In the genomic region with DNA sequence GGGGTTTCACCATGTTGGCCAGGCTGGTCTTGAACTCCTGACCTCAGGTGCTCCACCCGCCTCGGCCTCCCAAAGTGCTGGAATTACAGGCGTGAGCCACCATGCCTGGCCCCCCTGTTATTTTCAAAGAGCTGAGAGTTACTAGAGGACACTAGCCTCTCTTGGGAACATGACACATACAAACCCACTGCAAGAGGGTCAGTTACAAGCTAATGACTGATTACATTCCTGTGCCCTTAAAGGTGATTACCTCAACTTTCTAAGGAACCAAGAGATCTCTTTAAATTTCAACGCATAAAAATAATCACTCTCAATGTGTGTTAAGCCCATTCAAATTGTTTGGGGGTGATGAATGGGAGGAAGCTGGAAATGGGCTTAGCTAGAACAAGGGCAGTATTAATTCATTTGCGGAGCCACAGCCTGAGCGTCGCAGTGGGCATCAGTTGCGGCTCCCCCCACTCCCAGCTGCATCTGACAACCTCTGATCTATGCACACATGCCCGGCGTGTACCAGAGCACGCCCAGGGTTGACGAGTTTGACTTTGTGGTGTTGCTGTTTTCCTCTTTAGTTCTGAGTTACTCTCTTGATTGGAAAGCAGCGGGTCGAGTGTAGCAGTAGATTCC, we compare ENCODE assay signal across 10 cellular contexts.
DNase-seq lines count a peak whose midpoint lies in the region; ATAC-seq and TF ChIP-seq lines count a peak whose summit lies in the region.
"Had no signal": no experiment of that assay in that cellular context is flagged by ENCODE, and none has a peak within 500 bp of the region (broad histone marks: within the 10 kb centered on the region; RNA-seq: fewer than 3 reads in every experiment).

No MANE protein-coding gene starts in this region.

- no peak for TF ChIP-seq POLR2A in NB4 (IDR thresholded peaks at IDR 0.05; ENCODE audit: extremely low read depth, insufficient read length)

- no peak overlapping the region for H3K23ac ChIP-seq in mesendoderm (ENCODE audit: low read length)

- no peaks in the 10 kb centered on the region for H3K9me3 ChIP-seq in tibial artery

- H4K5ac ChIP-seq in mesendoderm (ENCODE audit: low read length) = no peak overlapping the region

- no peak overlapping the region for H3K4me3 Mint-ChIP-seq in activated T-helper 2 cell treated with anti-CD3 and anti-CD28 coated beads, Interferon-gamma antibody, Interleukin-2, Interleukin-4, amounts not matched to agents 10 μg/mL and 5 μg/mL and 100 μg/mL, durations not matched to agents 14 hours and 24 hours and 36 hours (ENCODE audit: low read depth)
- no peak overlapping the region for H3K4me3 Mint-ChIP-seq in activated CD4-positive, alpha-beta T cell treated with anti-CD3 and anti-CD28 coated beads for 36 hours
- H3K4me3 Mint-ChIP-seq: activated CD8-positive, alpha-beta memory T cell treated with anti-CD3 and anti-CD28 coated beads, Interleukin-2, amount 10 ng/mL, durations not matched to agents 7 days and 5 days; effector memory CD8-positive, alpha-beta T cell; naive thymus-derived CD8-positive, alpha-beta T cell had no signal

- POLR2A ChIA-PET in activated CD4-positive, alpha-beta T cell treated with anti-CD3 and anti-CD28 coated beads for 36 hours (lab: Charles Lee) = no interaction called here

- ATAC-seq in activated CD4-positive, alpha-beta T cell treated with anti-CD3 and anti-CD28 coated beads for 36 hours = no peak
- ATAC-seq: activated CD8-positive, alpha-beta memory T cell treated with anti-CD3 and anti-CD28 coated beads, Interleukin-2, amount 10 ng/mL, durations not matched to agents 7 days and 5 days; effector memory CD8-positive, alpha-beta T cell; naive thymus-derived CD8-positive, alpha-beta T cell had no signal

- no peaks in the 10 kb centered on the region for H3K79me2 ChIP-seq in mesendoderm (ENCODE audit: control insufficient read depth, insufficient read depth, low read length)

- no peak overlapping the region for H2BK5ac ChIP-seq in mesendoderm (ENCODE audit: low read length)

- H3K36me3 ChIP-seq in mesendoderm (ENCODE audit: control insufficient read depth, insufficient read depth, low read length) (no peaks in the 10 kb centered on the region), tibial artery (no peaks in the 10 kb centered on the region)

- H3K36me3 Mint-ChIP-seq in activated T-helper 2 cell treated with anti-CD3 and anti-CD28 coated beads, Interferon-gamma antibody, Interleukin-2, Interleukin-4, amounts not matched to agents 10 μg/mL and 5 μg/mL and 100 μg/mL, durations not matched to agents 14 hours and 24 hours and 36 hours (ENCODE audit: low read depth) = no peaks in the 10 kb centered on the region
- no peaks in the 10 kb centered on the region for H3K36me3 Mint-ChIP-seq in activated CD4-positive, alpha-beta T cell treated with anti-CD3 and anti-CD28 coated beads for 36 hours (ENCODE audit: low read depth)
- H3K36me3 Mint-ChIP-seq: activated CD8-positive, alpha-beta memory T cell treated with anti-CD3 and anti-CD28 coated beads, Interleukin-2, amount 10 ng/mL, durations not matched to agents 7 days and 5 days; naive thymus-derived CD8-positive, alpha-beta T cell had no signal

- H3K9ac ChIP-seq in mesendoderm (ENCODE audit: low read length) = no peak overlapping the region

- no peak overlapping the region for H3K4ac ChIP-seq in mesendoderm (ENCODE audit: low read depth, low read length)

- H3K4me1 ChIP-seq in mesendoderm (ENCODE audit: control insufficient read depth, low read depth, low read length) = peaks cover 2% of the 10 kb centered on the region
- H3K4me1 ChIP-seq in tibial artery = peaks cover 0 to 31% (median 18%) of the 10 kb centered on the region in 4 donors

- no peaks in the 10 kb centered on the region for H3K79me1 ChIP-seq in mesendoderm (ENCODE audit: low read length)

- peaks cover 3% of the 10 kb centered on the region for H3K4me1 Mint-ChIP-seq in activated T-helper 2 cell treated with anti-CD3 and anti-CD28 coated beads, Interferon-gamma antibody, Interleukin-2, Interleukin-4, amounts not matched to agents 10 μg/mL and 5 μg/mL and 100 μg/mL, durations not matched to agents 14 hours and 24 hours and 36 hours (ENCODE audit: low read depth)
- no peaks in the 10 kb centered on the region for H3K4me1 Mint-ChIP-seq in activated CD4-positive, alpha-beta T cell treated with anti-CD3 and anti-CD28 coated beads for 36 hours
- H3K4me1 Mint-ChIP-seq: activated CD8-positive, alpha-beta memory T cell treated with anti-CD3 and anti-CD28 coated beads, Interleukin-2, amount 10 ng/mL, durations not matched to agents 7 days and 5 days had no signal

- no peak overlapping the region for H4K8ac ChIP-seq in mesendoderm (ENCODE audit: low read depth, low read length)

- H2BK120ac ChIP-seq in mesendoderm (ENCODE audit: low read depth, low read length) = no peak overlapping the region

- intact Hi-C loops in tibial artery (cut with DNase I; ENCODE audit: low total_unique reads) = no loop called here
- intact Hi-C loops in activated T-helper 2 cell treated with anti-CD3 and anti-CD28 coated beads, Interferon-gamma antibody, Interleukin-2, Interleukin-4, amounts not matched to agents 10 μg/mL and 5 μg/mL and 100 μg/mL, durations not matched to agents 14 hours and 24 hours and 36 hours (cut with micrococcal nuclease) = no loop called here
- intact Hi-C loops in activated CD4-positive, alpha-beta T cell treated with anti-CD3 and anti-CD28 coated beads for 36 hours (cut with DNase I, micrococcal nuclease) = no loop called here

- no peak overlapping the region for H3K4me2 ChIP-seq in mesendoderm (ENCODE audit: low read length)

- no CpG with 5 or more reads among the region's 14 CpGs for WGBS in mesendoderm (ENCODE audit: extremely low coverage, insufficient coverage, low lambda C conversion rate)

- no peaks in the 10 kb centered on the region for H3K9me3 Mint-ChIP-seq in activated T-helper 2 cell treated with anti-CD3 and anti-CD28 coated beads, Interferon-gamma antibody, Interleukin-2, Interleukin-4, amounts not matched to agents 10 μg/mL and 5 μg/mL and 100 μg/mL, durations not matched to agents 14 hours and 24 hours and 36 hours
- no peaks in the 10 kb centered on the region for H3K9me3 Mint-ChIP-seq in activated CD4-positive, alpha-beta T cell treated with anti-CD3 and anti-CD28 coated beads for 36 hours (ENCODE audit: low read depth)
- H3K9me3 Mint-ChIP-seq: effector memory CD8-positive, alpha-beta T cell had no signal

- no peak overlapping the region for H3K18ac ChIP-seq in mesendoderm (ENCODE audit: low read length)

- no peak overlapping the region for H3K27ac Mint-ChIP-seq in activated T-helper 2 cell treated with anti-CD3 and anti-CD28 coated beads, Interferon-gamma antibody, Interleukin-2, Interleukin-4, amounts not matched to agents 10 μg/mL and 5 μg/mL and 100 μg/mL, durations not matched to agents 14 hours and 24 hours and 36 hours
- H3K27ac Mint-ChIP-seq in activated CD4-positive, alpha-beta T cell treated with anti-CD3 and anti-CD28 coated beads for 36 hours = no peak overlapping the region
- H3K27ac Mint-ChIP-seq: activated CD8-positive, alpha-beta memory T cell treated with anti-CD3 and anti-CD28 coated beads, Interleukin-2, amount 10 ng/mL, durations not matched to agents 7 days and 5 days; effector memory CD8-positive, alpha-beta T cell; naive thymus-derived CD8-positive, alpha-beta T cell had no signal

- DNase-seq in NB4 (ENCODE audit: low read depth) (peak; percentile 44), choroid plexus epithelial cell (ENCODE audit: low read depth) (peak; percentile 12), mesendoderm (peak; percentile 32), tibial artery (no peak), HPDE6-E6E7 (ENCODE audit: extremely low spot score) (no peak)
- DNase-seq in activated T-helper 2 cell treated with anti-CD3 and anti-CD28 coated beads, Interferon-gamma antibody, Interleukin-2, Interleukin-4, amounts not matched to agents 10 μg/mL and 5 μg/mL and 100 μg/mL, durations not matched to agents 14 hours and 24 hours and 36 hours (ENCODE audit: low spot score) = no peak
- no peak for DNase-seq in activated CD4-positive, alpha-beta T cell treated with anti-CD3 and anti-CD28 coated beads for 36 hours
- DNase-seq: activated CD8-positive, alpha-beta memory T cell treated with anti-CD3 and anti-CD28 coated beads, Interleukin-2, amount 10 ng/mL, durations not matched to agents 7 days and 5 days; effector memory CD8-positive, alpha-beta T cell; naive thymus-derived CD8-positive, alpha-beta T cell had no signal

- TF ChIP-seq CTCF in NB4 (IDR thresholded peaks at IDR 0.05; ENCODE audit: low read depth, low read length) = no peak
- no peak for TF ChIP-seq CTCF in choroid plexus epithelial cell (conservative IDR thresholded peaks at IDR 0.05; ENCODE audit: low read depth, low read length)
- no peak for TF ChIP-seq CTCF in tibial artery (IDR thresholded peaks at IDR 0.05)

- H3K56ac ChIP-seq in mesendoderm (ENCODE audit: low read length) = no peak overlapping the region

- H2BK15ac ChIP-seq in mesendoderm (replicated peaks; ENCODE audit: low read depth) = no peak overlapping the region

- no peak overlapping the region for H3K4me3 ChIP-seq in NB4 (ENCODE audit: low read depth, low read length)
- H3K4me3 ChIP-seq in choroid plexus epithelial cell (ENCODE audit: low read depth, low read length) = no peak overlapping the region
- H3K4me3 ChIP-seq in mesendoderm (ENCODE audit: low read length) = no peak overlapping the region
- H3K4me3 ChIP-seq in tibial artery = no peak overlapping the region

- CTCF ChIA-PET in activated CD4-positive, alpha-beta T cell treated with anti-CD3 and anti-CD28 coated beads for 36 hours (lab: Charles Lee) = interaction anchor here (0.7 kb wide), 1 partner anchor 9 kb away, joined by 3 read pairs; no protein-coding TSS in a partner anchor

- H3K27me3 Mint-ChIP-seq in activated T-helper 2 cell treated with anti-CD3 and anti-CD28 coated beads, Interferon-gamma antibody, Interleukin-2, Interleukin-4, amounts not matched to agents 10 μg/mL and 5 μg/mL and 100 μg/mL, durations not matched to agents 14 hours and 24 hours and 36 hours (ENCODE audit: low read depth) = no peaks in the 10 kb centered on the region
- no peaks in the 10 kb centered on the region for H3K27me3 Mint-ChIP-seq in activated CD4-positive, alpha-beta T cell treated with anti-CD3 and anti-CD28 coated beads for 36 hours
- H3K27me3 Mint-ChIP-seq: naive thymus-derived CD8-positive, alpha-beta T cell had no signal

- H3K27me3 ChIP-seq in mesendoderm (ENCODE audit: insufficient read depth, low read length, poor library complexity) = no peaks in the 10 kb centered on the region
- H3K27me3 ChIP-seq in tibial artery = no peaks in the 10 kb centered on the region

- H3K27ac ChIP-seq in mesendoderm (ENCODE audit: low read depth, low read length) (no peak overlapping the region), tibial artery (peak overlapping the region; percentile 26 to 46)

- H2AK5ac ChIP-seq in mesendoderm (ENCODE audit: low read length) = no peak overlapping the region

Comparison
In these comparisons a context has a peak if more than half of its experiments do, and no peak if none do; other contexts are left out.
1. DNase-seq: peak in NB4 (single experiment), choroid plexus epithelial cell (single experiment) and mesendoderm (single experiment); none in tibial artery (0 of 2), activated T-helper 2 cell treated with anti-CD3 and anti-CD28 coated beads, Interferon-gamma antibody, Interleukin-2, Interleukin-4, amounts not matched to agents 10 μg/mL and 5 μg/mL and 100 μg/mL, durations not matched to agents 14 hours and 24 hours and 36 hours (single experiment), activated CD4-positive, alpha-beta T cell treated with anti-CD3 and anti-CD28 coated beads for 36 hours (single experiment) and HPDE6-E6E7 (single experiment).